In the genomic region with DNA sequence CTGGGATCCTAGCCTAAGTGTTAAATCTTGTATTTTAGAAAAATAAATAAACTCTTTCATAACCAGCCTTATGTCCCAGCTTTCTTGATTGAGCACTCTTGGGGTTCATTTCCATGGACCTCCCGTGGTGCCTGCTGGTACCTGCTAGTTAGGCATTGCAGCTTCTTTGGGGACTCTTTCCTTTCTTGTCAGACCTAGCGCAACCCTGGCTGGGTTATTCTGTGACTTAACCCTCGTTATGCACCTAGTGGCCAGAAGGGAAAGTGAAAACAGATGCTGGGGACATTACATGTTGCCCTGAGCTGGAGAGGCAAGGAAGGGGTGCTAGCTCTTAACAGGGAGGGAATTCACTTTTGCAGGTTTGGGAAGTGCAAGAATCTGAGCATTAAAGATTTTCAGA, we compare ENCODE assay signal across 16 cellular contexts. TPM values are rescaled to one million over a fixed set of nuclear protein-coding genes. Genes with fewer than 3 reads are reported as not detected.
A peak's percentile ranks its signal among the peaks of the same experiment; 100 is the strongest.
DNase-seq lines count a peak whose midpoint lies in the region; ATAC-seq and TF ChIP-seq lines count a peak whose summit lies in the region.
"Had no signal": no experiment of that assay in that cellular context is flagged by ENCODE, and none has a peak within 500 bp of the region (broad histone marks: within the 10 kb centered on the region; RNA-seq: fewer than 3 reads in every experiment).

No MANE protein-coding gene starts in this region.

- POLR2A ChIA-PET in HCT116 (lab: Charles Lee): no interaction called here
- POLR2A ChIA-PET in CD8-positive, alpha-beta T cell (lab: Charles Lee): no interaction called here

- no peaks in the 10 kb centered on the region for H3K27me3 ChIP-seq in DND-41 (ENCODE audit: insufficient read depth, low read length, poor library complexity)
- H3K27me3 ChIP-seq in HCT116 (ENCODE audit: insufficient read depth, low read length): no peaks in the 10 kb centered on the region
- H3K27me3 ChIP-seq in CD8-positive, alpha-beta T cell (ENCODE audit: insufficient read depth, low read length): no peaks in the 10 kb centered on the region

- H3K27ac Mint-ChIP-seq in glutamatergic neuron (ENCODE audit: unreplicated experiment): no peak overlapping the region
- no peak overlapping the region for H3K27ac Mint-ChIP-seq in CD8-positive, alpha-beta T cell
- H3K27ac Mint-ChIP-seq: activated CD4-positive, alpha-beta T cell treated with anti-CD3 and anti-CD28 coated beads for 36 hours; natural killer cell treated with Interleukin-12 subunit alpha and Interleukin-12 subunit beta and Interleukin-15 and Interleukin-18, amount 100 ng/mL, for 72 hours had no signal

- no peaks in the 10 kb centered on the region for H3K36me3 ChIP-seq in DND-41 (ENCODE audit: insufficient read depth, low read length)
- no peaks in the 10 kb centered on the region for H3K36me3 ChIP-seq in HCT116 (ENCODE audit: control insufficient read depth in 1 of 2, insufficient read depth in 2 of 2, low read length in 2 of 2)
- no peaks in the 10 kb centered on the region for H3K36me3 ChIP-seq in CD8-positive, alpha-beta T cell (ENCODE audit: insufficient read depth, low read length)

- DNase-seq in DND-41: no peak
- DNase-seq in HCT116 (ENCODE audit: low read depth, low spot score): no peak
- DNase-seq in RPMI8226: peak; percentile 6
- DNase-seq in glutamatergic neuron: no peak
- DNase-seq in epidermal melanocyte (ENCODE audit: insufficient read length, low spot score): no peak
- DNase-seq in NCI-H1092 treated with DMSO at 0.1 percent for 48 hours (lab: John Stamatoyannopoulos, UW): no peak
- DNase-seq in CD8-positive, alpha-beta T cell: no peak
- DNase-seq: activated CD4-positive, alpha-beta T cell treated with anti-CD3 and anti-CD28 coated beads for 36 hours; COR-L47; left colon; NCI-H510A; stimulated activated CD4-positive, alpha-beta T cell treated with anti-CD3 and anti-CD28 coated beads, Interleukin-12 subunit alpha, Interleukin-12 subunit beta, amount 100 ng/mL, for 4 hours; stimulated activated CD8-positive, alpha-beta memory T cell treated with anti-CD3 and anti-CD28 coated beads, Interleukin-4, amount 100 ng/mL, for 48 hours had no signal

- H2AFZ ChIP-seq in DND-41 (ENCODE audit: low read depth, low read length) (no peak overlapping the region), HCT116 (ENCODE audit: low read depth, low read length, poor library complexity, severe bottlenecking) (no peak overlapping the region)

- H3K36me3 Mint-ChIP-seq in glutamatergic neuron (ENCODE audit: unreplicated experiment): no peaks in the 10 kb centered on the region
- peaks cover under 1% of the 10 kb centered on the region for H3K36me3 Mint-ChIP-seq in CD8-positive, alpha-beta T cell
- H3K36me3 Mint-ChIP-seq: natural killer cell treated with Interleukin-12 subunit alpha and Interleukin-12 subunit beta and Interleukin-15 and Interleukin-18, amount 100 ng/mL, for 72 hours had no signal

- H4K20me1 ChIP-seq in DND-41 (ENCODE audit: insufficient read depth, low read length) (no peaks in the 10 kb centered on the region), HCT116 (ENCODE audit: insufficient read depth) (no peaks in the 10 kb centered on the region)

- RAD21 ChIA-PET in HCT116 (lab: Charles Lee; ENCODE audit: low non-redundant PET in 1 of 2, low total read pairs in 2 of 2, uncharacterized antibody in 2 of 2, unreplicated experiment in 2 of 2): interaction anchor here in 1 of 2 experiments (0.6 kb wide), 2 partner anchors 79 to 190 kb away, joined by 3 to 4 read pairs; no protein-coding TSS in a partner anchor

- ATAC-seq in DND-41 (ENCODE audit: insufficient read depth, low read depth): 0 out of 3 replicates have a peak, but pooled peaks have one; percentile 49
- peak; percentile 92 for ATAC-seq in HCT116
- no peak for ATAC-seq in HG03025 (IDR thresholded peaks at IDR 0.05; ENCODE audit: low FRiP score, unreplicated experiment)
- ATAC-seq in CD8-positive, alpha-beta T cell: no peak
- ATAC-seq: activated CD4-positive, alpha-beta T cell treated with anti-CD3 and anti-CD28 coated beads for 36 hours; esophagus mucosa; left colon; natural killer cell treated with Interleukin-12 subunit alpha and Interleukin-12 subunit beta and Interleukin-15 and Interleukin-18, amount 100 ng/mL, for 72 hours had no signal

- H3K27me3 Mint-ChIP-seq in glutamatergic neuron (ENCODE audit: unreplicated experiment): no peaks in the 10 kb centered on the region
- H3K27me3 Mint-ChIP-seq in CD8-positive, alpha-beta T cell (ENCODE audit: low read depth): no peaks in the 10 kb centered on the region
- H3K27me3 Mint-ChIP-seq: activated CD4-positive, alpha-beta T cell treated with anti-CD3 and anti-CD28 coated beads for 36 hours had no signal

- H3K27ac ChIP-seq in DND-41 (ENCODE audit: low read length) (no peak overlapping the region), HCT116 (ENCODE audit: low read depth, low read length) (no peak overlapping the region)
- H3K27ac ChIP-seq in CD8-positive, alpha-beta T cell (ENCODE audit: low read depth, low read length): no peak overlapping the region

- H3K79me2 ChIP-seq in DND-41 (ENCODE audit: insufficient read depth, low read length): no peaks in the 10 kb centered on the region
- no peaks in the 10 kb centered on the region for H3K79me2 ChIP-seq in HCT116 (ENCODE audit: insufficient read depth, low read length)

- CTCF ChIA-PET in HCT116 (lab: Charles Lee): interaction anchor here (0.7 to 2.1 kb wide), 5 partner anchors 18 to 283 kb away, joined by 3 to 8 read pairs (median 4); no protein-coding TSS in a partner anchor
- CTCF ChIA-PET in CD8-positive, alpha-beta T cell (lab: Charles Lee): no interaction called here

- no peak overlapping the region for H3K4me3 Mint-ChIP-seq in glutamatergic neuron (ENCODE audit: unreplicated experiment)
- H3K4me3 Mint-ChIP-seq in CD8-positive, alpha-beta T cell: no peak overlapping the region
- H3K4me3 Mint-ChIP-seq: activated CD4-positive, alpha-beta T cell treated with anti-CD3 and anti-CD28 coated beads for 36 hours; natural killer cell treated with Interleukin-12 subunit alpha and Interleukin-12 subunit beta and Interleukin-15 and Interleukin-18, amount 100 ng/mL, for 72 hours had no signal

- no peaks in the 10 kb centered on the region for H3K9me2 ChIP-seq in HCT116 (ENCODE audit: insufficient read depth)

- no TSS peak for BruUV-seq in HCT116 (replicated peaks; lab: Mats Ljungman, UMichigan)

- H3K9me3 Mint-ChIP-seq in glutamatergic neuron (ENCODE audit: unreplicated experiment): no peaks in the 10 kb centered on the region
- no peaks in the 10 kb centered on the region for H3K9me3 Mint-ChIP-seq in CD8-positive, alpha-beta T cell
- H3K9me3 Mint-ChIP-seq: natural killer cell treated with Interleukin-12 subunit alpha and Interleukin-12 subunit beta and Interleukin-15 and Interleukin-18, amount 100 ng/mL, for 72 hours had no signal

- H3K4me2 ChIP-seq in DND-41 (ENCODE audit: insufficient read depth, low read length): no peak overlapping the region
- no peak overlapping the region for H3K4me2 ChIP-seq in HCT116 (ENCODE audit: low read length)

- H3K4me1 ChIP-seq in DND-41 (ENCODE audit: insufficient read depth, low read length) (no peaks in the 10 kb centered on the region), HCT116 (ENCODE audit: control insufficient read depth in 1 of 2, insufficient read depth in 2 of 2, low read length in 2 of 2) (peaks cover 0 to 8% of the 10 kb centered on the region in 2 experiments; a peak in 1 of 4 replicates)
- no peaks in the 10 kb centered on the region for H3K4me1 ChIP-seq in CD8-positive, alpha-beta T cell (ENCODE audit: insufficient read depth, low read length)

- intact Hi-C loops in HCT116 (cut with micrococcal nuclease): no loop called here
- intact Hi-C loops in CD8-positive, alpha-beta T cell (cut with DNase I, micrococcal nuclease): no loop called here

- H3K9ac ChIP-seq in DND-41 (ENCODE audit: low read depth, low read length) (no peak overlapping the region), HCT116 (ENCODE audit: low read length) (no peak overlapping the region)

- TF ChIP-seq CTCF in DND-41 (IDR thresholded peaks at IDR 0.05; ENCODE audit: borderline replicate concordance, extremely low read depth, low read length, poor library complexity, severe bottlenecking) (peak; percentile 36), HCT116 (IDR thresholded peaks at IDR 0.05 in 2 of 3, conservative IDR thresholded peaks at IDR 0.05 in 1 of 3; ENCODE audit: borderline replicate concordance in 1 of 3, insufficient read depth in 1 of 3, low read depth in 2 of 3, low read length in 2 of 3) (peak in 2 of 3 experiments; percentile 56; a peak in 4 of 6 replicates), glutamatergic neuron (IDR thresholded peaks at IDR 0.05; ENCODE audit: partially characterized antibody, unreplicated experiment) (peak; percentile 49)
- TF ChIP-seq CTCF in CD8-positive, alpha-beta T cell (IDR thresholded peaks at IDR 0.05): no peak

- no peak for TF ChIP-seq POLR2A in HCT116 (IDR thresholded peaks at IDR 0.05; ENCODE audit: borderline replicate concordance, extremely low read depth, insufficient read depth, insufficient read length)

- peak; percentile 15; the same call in 1 of the 2 replicates for TF ChIP-seq RAD21 in HCT116 (IDR thresholded peaks at IDR 0.05; ENCODE audit: low read depth)

- peaks cover 3% of the 10 kb centered on the region for H3K4me1 Mint-ChIP-seq in glutamatergic neuron (ENCODE audit: low read depth, unreplicated experiment)
- no peaks in the 10 kb centered on the region for H3K4me1 Mint-ChIP-seq in CD8-positive, alpha-beta T cell (ENCODE audit: low read depth)
- H3K4me1 Mint-ChIP-seq: activated CD4-positive, alpha-beta T cell treated with anti-CD3 and anti-CD28 coated beads for 36 hours had no signal

- H3K4me3 ChIP-seq in DND-41 (ENCODE audit: low read depth in 1 of 2, low read length in 2 of 2) (no peak overlapping the region), HCT116 (replicated peaks in 1 of 2; ENCODE audit: low read depth in 1 of 2, low read length in 2 of 2) (no peak overlapping the region)
- H3K4me3 ChIP-seq in CD8-positive, alpha-beta T cell (ENCODE audit: low read depth, low read length): no peak overlapping the region

- H3K9me3 ChIP-seq in DND-41 (ENCODE audit: insufficient read depth, low read length, severe bottlenecking) (no peaks in the 10 kb centered on the region), HCT116 (ENCODE audit: control insufficient read depth in 1 of 2, insufficient read depth in 1 of 2, low read depth in 1 of 2, low read length in 2 of 2) (no peaks in the 10 kb centered on the region)
- no peaks in the 10 kb centered on the region for H3K9me3 ChIP-seq in CD8-positive, alpha-beta T cell (ENCODE audit: low read length)

TF ChIP-seq in HCT116, 20 proteins besides CTCF, POLR2A, EP300 and RAD21:
- no peak for TF ChIP-seq SP1 (IDR thresholded peaks at IDR 0.05; ENCODE audit: low read depth)
- TF ChIP-seq ELF1 (IDR thresholded peaks at IDR 0.05; ENCODE audit: borderline replicate concordance, low read depth): no peak

RNA-seq across cellular contexts. Expression of gene APIP, which starts 46.8 kb away (rescaled TPM):
- total RNA-seq in HCT116 (2021; ENCODE audit: unreplicated experiment) (41.2 TPM), glutamatergic neuron (ENCODE audit: unreplicated experiment) (20.9 TPM)
- 13.6 and 20.5 TPM in 2 replicates for polyA plus RNA-seq in HCT116 (2012)
- total RNA-seq in CD8-positive, alpha-beta T cell: 1 to 10 TPM; 5.4 to 6.4 TPM

RNA-seq across cellular contexts. Expression of gene PDHX, which starts 47.0 kb away (rescaled TPM):
- total RNA-seq in HCT116 (2021; ENCODE audit: unreplicated experiment) (36.6 TPM), glutamatergic neuron (ENCODE audit: unreplicated experiment) (46.5 TPM)
- 14.7 and 19.1 TPM in 2 replicates for polyA plus RNA-seq in HCT116 (2012)
- 10 to 100 TPM; 20.3 to 21.4 TPM for total RNA-seq in CD8-positive, alpha-beta T cell

Comparison
In these comparisons a context has a peak if more than half of its experiments do, and no peak if none do; other contexts are left out.
1. ATAC-seq: peak in DND-41 (single experiment) and HCT116 (single experiment); none in HG03025 (single experiment) and CD8-positive, alpha-beta T cell (single experiment).